ENCODE assay signal across 23 cellular contexts in the genomic region with DNA sequence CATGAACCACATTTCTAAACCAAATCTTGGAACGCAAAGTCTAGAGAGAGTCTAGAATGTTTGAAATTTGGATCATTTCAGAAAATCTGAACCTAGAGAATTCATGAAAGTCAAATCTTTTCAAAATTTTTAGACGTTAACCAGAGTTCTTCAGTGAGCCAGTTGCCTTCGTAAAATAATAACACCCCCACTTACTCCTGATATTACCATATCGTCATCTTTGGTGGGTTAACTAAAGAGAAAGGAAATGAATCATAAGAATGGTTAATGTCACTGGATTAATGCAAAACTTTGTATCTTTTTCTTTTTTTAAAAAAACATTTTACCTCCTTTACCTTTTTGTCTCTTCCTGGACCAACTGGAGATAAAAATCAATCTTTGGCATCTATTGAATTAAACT. TPM values are rescaled to one million over a fixed set of nuclear protein-coding genes. Genes with fewer than 3 reads are reported as not detected.
A peak's percentile ranks its signal among the peaks of the same experiment; 100 is the strongest.
DNase-seq lines count a peak whose midpoint lies in the region; ATAC-seq lines count a peak whose summit lies in the region.
"Had no signal": no experiment of that assay in that cellular context is flagged by ENCODE, and none has a peak within 500 bp of the region (broad histone marks: within the 10 kb centered on the region; RNA-seq: fewer than 3 reads in every experiment).

No MANE protein-coding gene starts in this region.

- H3K27ac Mint-ChIP-seq in T-cell: peak overlapping the region; percentile 37 to 52
- peak overlapping the region; percentile 33 for H3K27ac Mint-ChIP-seq in activated naive CD8-positive, alpha-beta T cell treated with anti-CD3 and anti-CD28 coated beads, Interleukin-2, amount 10 ng/mL, durations not matched to agents 7 days and 5 days
- peak overlapping the region; percentile 20 for H3K27ac Mint-ChIP-seq in stimulated activated naive B cell treated with anti-CD40 and anti-IgM and Interleukin-4, amounts not matched to agents 10 μg/mL and 1 μg/mL and 100 μg/mL, for 72 hours
- H3K27ac Mint-ChIP-seq: memory B cell had no signal

- peak; percentile 74 to 76 for ATAC-seq in activated T-cell treated with anti-CD3 and anti-CD28 coated beads, Interleukin-2, amount 50 U/mL, for 4 hours
- ATAC-seq in T-cell (replicated peaks in 1 of 4) (no peak), HG02623 (IDR thresholded peaks at IDR 0.05; ENCODE audit: unreplicated experiment) (no peak)
- ATAC-seq in activated naive CD8-positive, alpha-beta T cell treated with anti-CD3 and anti-CD28 coated beads, Interleukin-2, amount 10 ng/mL, durations not matched to agents 7 days and 5 days (ENCODE audit: low read depth): no peak
- no peak for ATAC-seq in stimulated activated naive B cell treated with anti-CD40 and anti-IgM and Interleukin-4, amounts not matched to agents 10 μg/mL and 1 μg/mL and 100 μg/mL, for 72 hours (replicated peaks)
- ATAC-seq: left cardiac atrium, right lobe of liver had no signal

- H3K27me3 Mint-ChIP-seq in activated T-cell treated with anti-CD3 and anti-CD28 coated beads, Interleukin-2, amount 50 U/mL, for 4 hours (ENCODE audit: low read depth): no peaks in the 10 kb centered on the region
- no peaks in the 10 kb centered on the region for H3K27me3 Mint-ChIP-seq in T-cell
- H3K27me3 Mint-ChIP-seq in activated naive CD8-positive, alpha-beta T cell treated with anti-CD3 and anti-CD28 coated beads, Interleukin-2, amount 10 ng/mL, durations not matched to agents 7 days and 5 days: no peaks in the 10 kb centered on the region
- H3K27me3 Mint-ChIP-seq in stimulated activated naive B cell treated with anti-CD40 and anti-IgM and Interleukin-4, amounts not matched to agents 10 μg/mL and 1 μg/mL and 100 μg/mL, for 72 hours: no peaks in the 10 kb centered on the region

- no peak for DNase-seq in activated T-cell treated with anti-CD3 and anti-CD28 coated beads, Interleukin-2, amount 50 U/mL, for 4 hours
- no peak for DNase-seq in activated T-cell treated with anti-CD3 and anti-CD28 coated beads, Interleukin-2, amount 50 U/mL, for 1 hour
- DNase-seq in T-cell (no peak), NCI-H1048 (lab: John Stamatoyannopoulos, UW) (no peak), AG20443 (ENCODE audit: low spot score) (no peak)
- DNase-seq in activated naive CD8-positive, alpha-beta T cell treated with anti-CD3 and anti-CD28 coated beads, Interleukin-2, amount 10 ng/mL, durations not matched to agents 7 days and 5 days: no peak
- no peak for DNase-seq in stimulated activated naive B cell treated with anti-CD40 and anti-IgM and Interleukin-4, amounts not matched to agents 10 μg/mL and 1 μg/mL and 100 μg/mL, for 72 hours
- DNase-seq: activated CD4-positive, alpha-beta T cell treated with anti-CD3 and anti-CD28 coated beads, Interleukin-2, amount 50 U/mL, for 4 hours; aorta; cerebellar nuclear complex; effector CD8-positive, alpha-beta T cell; esophagus squamous epithelium; left cardiac atrium; MM.1S; NCI-H146; NCI-H2171; NCI-H526; right lobe of liver; stimulated activated CD4-positive, alpha-beta T cell treated with anti-CD3 and anti-CD28 coated beads, Interleukin-15, amount 100 ng/mL, for 24 hours had no signal

- CTCF ChIA-PET in T-cell (lab: Charles Lee): no interaction called here

- no peaks in the 10 kb centered on the region for H3K9me3 Mint-ChIP-seq in activated T-cell treated with anti-CD3 and anti-CD28 coated beads, Interleukin-2, amount 50 U/mL, for 4 hours
- no peaks in the 10 kb centered on the region for H3K9me3 Mint-ChIP-seq in T-cell
- H3K9me3 Mint-ChIP-seq in activated naive CD8-positive, alpha-beta T cell treated with anti-CD3 and anti-CD28 coated beads, Interleukin-2, amount 10 ng/mL, durations not matched to agents 7 days and 5 days: no peaks in the 10 kb centered on the region
- H3K9me3 Mint-ChIP-seq in stimulated activated naive B cell treated with anti-CD40 and anti-IgM and Interleukin-4, amounts not matched to agents 10 μg/mL and 1 μg/mL and 100 μg/mL, for 72 hours: peaks cover 2 to 5% of the 10 kb centered on the region in 2 donors
- H3K9me3 Mint-ChIP-seq: memory B cell had no signal

- POLR2A ChIA-PET in T-cell (lab: Charles Lee): no interaction called here
- POLR2A ChIA-PET in activated naive CD8-positive, alpha-beta T cell treated with anti-CD3 and anti-CD28 coated beads, Interleukin-2, amount 10 ng/mL, durations not matched to agents 7 days and 5 days (lab: Charles Lee): no interaction called here

- peaks cover 50% of the 10 kb centered on the region for H3K4me1 Mint-ChIP-seq in activated T-cell treated with anti-CD3 and anti-CD28 coated beads, Interleukin-2, amount 50 U/mL, for 4 hours (ENCODE audit: low read depth)
- peaks cover 36 to 51% (median 50%) of the 10 kb centered on the region in 3 donors for H3K4me1 Mint-ChIP-seq in T-cell
- H3K4me1 Mint-ChIP-seq in activated naive CD8-positive, alpha-beta T cell treated with anti-CD3 and anti-CD28 coated beads, Interleukin-2, amount 10 ng/mL, durations not matched to agents 7 days and 5 days: peaks cover 44% of the 10 kb centered on the region
- peaks cover 18 to 39% of the 10 kb centered on the region in 2 donors for H3K4me1 Mint-ChIP-seq in stimulated activated naive B cell treated with anti-CD40 and anti-IgM and Interleukin-4, amounts not matched to agents 10 μg/mL and 1 μg/mL and 100 μg/mL, for 72 hours

- H3K36me3 Mint-ChIP-seq in activated T-cell treated with anti-CD3 and anti-CD28 coated beads, Interleukin-2, amount 50 U/mL, for 4 hours (ENCODE audit: insufficient read depth): peaks cover 57% of the 10 kb centered on the region
- H3K36me3 Mint-ChIP-seq in T-cell: peaks cover 59% of the 10 kb centered on the region
- peaks cover 73% of the 10 kb centered on the region for H3K36me3 Mint-ChIP-seq in activated naive CD8-positive, alpha-beta T cell treated with anti-CD3 and anti-CD28 coated beads, Interleukin-2, amount 10 ng/mL, durations not matched to agents 7 days and 5 days
- H3K36me3 Mint-ChIP-seq in stimulated activated naive B cell treated with anti-CD40 and anti-IgM and Interleukin-4, amounts not matched to agents 10 μg/mL and 1 μg/mL and 100 μg/mL, for 72 hours: peaks cover 16 to 22% of the 10 kb centered on the region in 2 donors
- H3K36me3 Mint-ChIP-seq: memory B cell had no signal

- H3K4me3 Mint-ChIP-seq in activated T-cell treated with anti-CD3 and anti-CD28 coated beads, Interleukin-2, amount 50 U/mL, for 4 hours: peak overlapping the region; percentile 78
- peak overlapping the region in 1 of 3 donors; percentile 9 for H3K4me3 Mint-ChIP-seq in T-cell
- peak overlapping the region; percentile 1 for H3K4me3 Mint-ChIP-seq in activated naive CD8-positive, alpha-beta T cell treated with anti-CD3 and anti-CD28 coated beads, Interleukin-2, amount 10 ng/mL, durations not matched to agents 7 days and 5 days
- H3K4me3 Mint-ChIP-seq in stimulated activated naive B cell treated with anti-CD40 and anti-IgM and Interleukin-4, amounts not matched to agents 10 μg/mL and 1 μg/mL and 100 μg/mL, for 72 hours: peak overlapping the region in 1 of 2 donors; percentile 37
- H3K4me3 Mint-ChIP-seq: memory B cell had no signal

RNA-seq across cellular contexts. Expression of a gene that starts 1.2 kb away (rescaled TPM):
- 100 to 1,000 TPM; 180 to 336 (median 325) TPM for total RNA-seq in activated T-cell treated with anti-CD3 and anti-CD28 coated beads, Interleukin-2, amount 50 U/mL, for 4 hours
- under 1 TPM in 3 of 5 donors, not detected in 2; 0.35 to 0.82 (median 0.73) TPM for total RNA-seq in T-cell
- 1 to 10 TPM; 1.9 TPM for total RNA-seq in activated naive CD8-positive, alpha-beta T cell treated with anti-CD3 and anti-CD28 coated beads, Interleukin-2, amount 10 ng/mL, durations not matched to agents 7 days and 5 days
- total RNA-seq: aorta, left cardiac atrium, myocyte, right lobe of liver, thoracic aorta had no signal

RNA-seq across cellular contexts. Expression of a gene that starts 54.3 kb away (rescaled TPM):
- total RNA-seq in activated T-cell treated with anti-CD3 and anti-CD28 coated beads, Interleukin-2, amount 50 U/mL, for 4 hours: 10 to 100 TPM; 21.4 to 28.3 (median 25.2) TPM
- 100 to 1,000 TPM; 183 to 229 (median 203) TPM for total RNA-seq in T-cell
- 100 to 1,000 TPM; 375 to 379 TPM for total RNA-seq in activated naive CD8-positive, alpha-beta T cell treated with anti-CD3 and anti-CD28 coated beads, Interleukin-2, amount 10 ng/mL, durations not matched to agents 7 days and 5 days

Comparison
In these comparisons a context has a peak if more than half of its experiments do, and no peak if none do; other contexts are left out.
1. ATAC-seq: peak in activated T-cell treated with anti-CD3 and anti-CD28 coated beads, Interleukin-2, amount 50 U/mL, for 4 hours (2 of 2); none in T-cell (0 of 4), activated naive CD8-positive, alpha-beta T cell treated with anti-CD3 and anti-CD28 coated beads, Interleukin-2, amount 10 ng/mL, durations not matched to agents 7 days and 5 days (single experiment), stimulated activated naive B cell treated with anti-CD40 and anti-IgM and Interleukin-4, amounts not matched to agents 10 μg/mL and 1 μg/mL and 100 μg/mL, for 72 hours (0 of 2) and HG02623 (single experiment).
2. RNA of a gene that starts 1.2 kb away (total RNA-seq): 180 to 336 TPM in activated T-cell treated with anti-CD3 and anti-CD28 coated beads, Interleukin-2, amount 50 U/mL, for 4 hours; 1.9 TPM in activated naive CD8-positive, alpha-beta T cell treated with anti-CD3 and anti-CD28 coated beads, Interleukin-2, amount 10 ng/mL, durations not matched to agents 7 days and 5 days and 0.35 to 0.82 TPM in T-cell; every median in the first group is over 10 times any median in the second.
3. RNA of a gene that starts 54.3 kb away (total RNA-seq): 375 to 379 TPM in activated naive CD8-positive, alpha-beta T cell treated with anti-CD3 and anti-CD28 coated beads, Interleukin-2, amount 10 ng/mL, durations not matched to agents 7 days and 5 days and 183 to 229 TPM in T-cell; 21.4 to 28.3 TPM in activated T-cell treated with anti-CD3 and anti-CD28 coated beads, Interleukin-2, amount 50 U/mL, for 4 hours; every median in the first group is over 4 times any median in the second.
4. Peak in every context shown above with its lines, with median percentiles within 50 percentile points of each other: H3K27ac Mint-ChIP-seq.